8 cellular contexts compared by ENCODE assay signal in genomic region chr21:33968082-33968997, GRCh38. TPM values are rescaled to one million over a fixed set of nuclear protein-coding genes. Genes with fewer than 3 reads are reported as not detected.
DNase-seq lines count a peak whose midpoint lies in the region; ATAC-seq and TF ChIP-seq lines count a peak whose summit lies in the region.

No MANE protein-coding gene starts in this region.

- H3K9me3 Mint-ChIP-seq in MCF 10A (ENCODE audit: unreplicated experiment): peaks cover 4% of the 10 kb centered on the region
- H3K9me3 Mint-ChIP-seq in nephron progenitor cell: no peaks in the 10 kb centered on the region

- intact Hi-C loops in MCF 10A (cut with micrococcal nuclease): no loop called here
- intact Hi-C loops in breast epithelium (cut with DNase I; ENCODE audit: low total_unique reads): no loop called here
- intact Hi-C loops in esophagus muscularis mucosa (cut with DNase I): no loop called here
- intact Hi-C loops in posterior vena cava (cut with DNase I): no loop called here

- H3K27me3 Mint-ChIP-seq in MCF 10A (ENCODE audit: insufficient read depth, unreplicated experiment) (no peaks in the 10 kb centered on the region), nephron progenitor cell (ENCODE audit: low read depth, poor library complexity) (no peaks in the 10 kb centered on the region)

- H3K27me3 ChIP-seq in breast epithelium (no peaks in the 10 kb centered on the region), esophagus muscularis mucosa (no peaks in the 10 kb centered on the region)

- no peaks in the 10 kb centered on the region for H3K36me3 ChIP-seq in breast epithelium
- no peaks in the 10 kb centered on the region for H3K36me3 ChIP-seq in esophagus muscularis mucosa

- TF ChIP-seq CTCF in MCF 10A (IDR thresholded peaks at IDR 0.05; ENCODE audit: unreplicated experiment): no peak
- no peak for TF ChIP-seq CTCF in breast epithelium (IDR thresholded peaks at IDR 0.05)
- no peak for TF ChIP-seq CTCF in RWPE1 (conservative IDR thresholded peaks at IDR 0.05; ENCODE audit: low read depth)
- no peak for TF ChIP-seq CTCF in esophagus muscularis mucosa (IDR thresholded peaks at IDR 0.05)
- TF ChIP-seq CTCF in nephron progenitor cell (IDR thresholded peaks at IDR 0.05): no peak

- CTCF ChIA-PET in MCF 10A (lab: Yijun Ruan, JAX): interaction anchor here (0.6 to 3.2 kb wide), 7 partner anchors 10 to 87 kb away, joined by 3 to 14 read pairs (median 4); no protein-coding TSS in a partner anchor
- CTCF ChIA-PET in RWPE1 (lab: Yijun Ruan, JAX): interaction anchor here (0.6 kb wide), 1 partner anchor 381 kb away, joined by 3 read pairs; no protein-coding TSS in a partner anchor

- DNase-seq in MCF 10A (ENCODE audit: unreplicated experiment) (peak; percentile 55), breast epithelium (ENCODE audit: low spot score in 2 of 2) (no peak), RWPE1 (ENCODE audit: low spot score) (peak; percentile 75), esophagus muscularis mucosa (ENCODE audit: extremely low spot score) (no peak), nephron progenitor cell (no peak), posterior vena cava (ENCODE audit: low spot score) (no peak)

- WGBS in esophagus muscularis mucosa: 76% methylated on average over 5 of the region's 5 CpGs

- no TSS peak for BruUV-seq in MCF 10A (replicated peaks; lab: Mats Ljungman, UMichigan)

- peak overlapping the region in 1 of 2 donors; percentile 27 for H3K27ac ChIP-seq in breast epithelium
- peak overlapping the region; percentile 46; the same call in 1 of the 2 replicates for H3K27ac ChIP-seq in RWPE1
- peak overlapping the region in 3 of 4 donors; percentile 30 to 35 (median 34) for H3K27ac ChIP-seq in esophagus muscularis mucosa (replicated peaks in 1 of 4)

- H3K4me1 Mint-ChIP-seq in MCF 10A (ENCODE audit: insufficient read depth, unreplicated experiment): peaks cover 24% of the 10 kb centered on the region
- H3K4me1 Mint-ChIP-seq in nephron progenitor cell: peaks cover 51% of the 10 kb centered on the region

- peaks cover 0 to 5% of the 10 kb centered on the region in 2 donors for H3K4me1 ChIP-seq in breast epithelium
- peaks cover 13 to 20% (median 17%) of the 10 kb centered on the region in 4 donors for H3K4me1 ChIP-seq in esophagus muscularis mucosa

- H3K4me3 Mint-ChIP-seq in MCF 10A (ENCODE audit: unreplicated experiment) (no peak overlapping the region), nephron progenitor cell (peak overlapping the region; percentile 39)

- H3K36me3 Mint-ChIP-seq in MCF 10A (ENCODE audit: insufficient read depth, unreplicated experiment) (no peaks in the 10 kb centered on the region), nephron progenitor cell (ENCODE audit: low read depth) (peaks cover 16% of the 10 kb centered on the region)

- H3K27ac Mint-ChIP-seq in MCF 10A (ENCODE audit: low read depth, unreplicated experiment) (peak overlapping the region; percentile 79), nephron progenitor cell (no peak overlapping the region)

- no peak for ATAC-seq in HG03139 (IDR thresholded peaks at IDR 0.05; ENCODE audit: unreplicated experiment)
- ATAC-seq in HG03460 (IDR thresholded peaks at IDR 0.05; ENCODE audit: unreplicated experiment): no peak

- H3K9me3 ChIP-seq in breast epithelium (no peaks in the 10 kb centered on the region), esophagus muscularis mucosa (no peaks in the 10 kb centered on the region)

- TF ChIP-seq EP300 in esophagus muscularis mucosa (IDR thresholded peaks at IDR 0.05): no peak

- TF ChIP-seq POLR2A in breast epithelium (IDR thresholded peaks at IDR 0.05) (no peak), esophagus muscularis mucosa (IDR thresholded peaks at IDR 0.05; ENCODE audit: low read depth) (no peak)

- POLR2A ChIA-PET in MCF 10A (lab: Yijun Ruan, JAX) (interaction anchor here (0.5 to 1.5 kb wide), 7 partner anchors 9 to 445 kb away, joined by 3 to 10 read pairs (median 4); no protein-coding TSS in a partner anchor), RWPE1 (lab: Yijun Ruan, JAX; ENCODE audit: low non-redundant PET) (no interaction called here)

- H3K4me3 ChIP-seq in breast epithelium: no peak overlapping the region
- no peak overlapping the region for H3K4me3 ChIP-seq in esophagus muscularis mucosa

RNA-seq across cellular contexts. Expression of gene ATP5PO, which starts 52.7 kb away (rescaled TPM):
- total RNA-seq in MCF 10A (2022): 147 and 196 TPM in 2 replicates
- 100 to 1,000 TPM; 161 to 234 (median 170) TPM for total RNA-seq in breast epithelium
- total RNA-seq in esophagus muscularis mucosa: 100 to 1,000 TPM; 130 to 289 (median 195) TPM
- total RNA-seq in posterior vena cava: 100 to 1,000 TPM; 138 to 167 TPM

Comparison
In these comparisons a context has a peak if more than half of its experiments do, and no peak if none do; other contexts are left out.
1. DNase-seq: peak in MCF 10A (single experiment) and RWPE1 (single experiment); none in breast epithelium (0 of 2), esophagus muscularis mucosa (single experiment), nephron progenitor cell (single experiment) and posterior vena cava (single experiment).